ENCODE assay signal across 2 cellular contexts in genomic region chr20:37344506-37345338, GRCh38.
TF ChIP-seq lines count a peak whose summit lies in the region.

No MANE protein-coding gene starts in this region.

TF ChIP-seq in GM23338, 12 proteins besides CTCF, POLR2A, EP300 and RAD21 (continued from another document):
- no peak for TF ChIP-seq REST (IDR thresholded peaks at IDR 0.05; ENCODE audit: unreplicated experiment)
- TF ChIP-seq JUNB (IDR thresholded peaks at IDR 0.05; ENCODE audit: unreplicated experiment): no peak
- no peak for TF ChIP-seq STAT1 (IDR thresholded peaks at IDR 0.05; ENCODE audit: unreplicated experiment)
- TF ChIP-seq EZH2 (IDR thresholded peaks at IDR 0.05; ENCODE audit: low read depth, unreplicated experiment): no peak
- TF ChIP-seq ZNF462 (CRISPR knock-in tag; IDR thresholded peaks at IDR 0.05): no peak
- no peak for TF ChIP-seq ZNF114 (CRISPR knock-in tag; IDR thresholded peaks at IDR 0.05)
- TF ChIP-seq ETS1 (IDR thresholded peaks at IDR 0.05): no peak
- TF ChIP-seq CREB1 (CRISPR knock-in tag; IDR thresholded peaks at IDR 0.05; ENCODE audit: low read depth): no peak
- no peak for TF ChIP-seq ZNF331 (CRISPR knock-in tag; IDR thresholded peaks at IDR 0.05; ENCODE audit: low read depth)
- TF ChIP-seq NANOG (IDR thresholded peaks at IDR 0.05; ENCODE audit: borderline replicate concordance): no peak

TF ChIP-seq in GM12878, 131 proteins besides CTCF, POLR2A, EP300 and RAD21 (continued from another document):
- TF ChIP-seq RCOR1 (conservative IDR thresholded peaks at IDR 0.05; ENCODE audit: low read depth, low read length): no peak
- TF ChIP-seq E2F8 (IDR thresholded peaks at IDR 0.05; ENCODE audit: low read depth, partially characterized antibody): no peak
- TF ChIP-seq CREM (IDR thresholded peaks at IDR 0.05; ENCODE audit: low read depth): no peak
- TF ChIP-seq SMARCA5 (IDR thresholded peaks at IDR 0.05): no peak
- no peak for TF ChIP-seq BCLAF1 (IDR thresholded peaks at IDR 0.05)
- TF ChIP-seq BACH1 (IDR thresholded peaks at IDR 0.05; ENCODE audit: borderline replicate concordance): no peak
- no peak for TF ChIP-seq POU2F2 (IDR thresholded peaks at IDR 0.05; ENCODE audit: borderline replicate concordance, low read depth, low read length)
- no peak for TF ChIP-seq PKNOX1 (IDR thresholded peaks at IDR 0.05)
